20 cellular contexts compared by ENCODE assay signal in genomic region chr6:74091794-74092157, GRCh38.
"Had no signal": no experiment of that assay in that cellular context is flagged by ENCODE, and none has a peak within 500 bp of the region (broad histone marks: within the 10 kb centered on the region; RNA-seq: fewer than 3 reads in every experiment).

No MANE protein-coding gene starts in this region.

- H3K36me3 ChIP-seq: heart left ventricle, right atrium auricular region, vagina had no signal

- H3K79me2 ChIP-seq: parathyroid adenoma had no signal

- DNase-seq: activated B cell treated with CpG ODN at 0.5 μM for 24 hours; activated CD4-positive, alpha-beta T cell treated with anti-CD3 and anti-CD28 coated beads, Interleukin-2, amount 50 U/mL, for 1 hour; activated CD8-positive, alpha-beta memory T cell treated with anti-CD3 and anti-CD28 coated beads, Interleukin-2, amount 10 ng/mL, durations not matched to agents 7 days and 5 days; activated CD8-positive, alpha-beta T cell treated with anti-CD3 and anti-CD28 coated beads for 36 hours; activated naive CD8-positive, alpha-beta T cell treated with anti-CD3 and anti-CD28 coated beads, Interleukin-2, amount 50 U/mL, for 24 hours; activated T-cell treated with anti-CD3 and anti-CD28 coated beads, Interleukin-2, amount 50 U/mL, for 48 hours; body of pancreas; dorsolateral prefrontal cortex; heart left ventricle; immature natural killer cell; kidney; nucleus accumbens; psoas muscle; stimulated activated CD4-positive, alpha-beta T cell treated with anti-CD3 and anti-CD28 coated beads, Interleukin-4, amount 100 ng/mL, for 24 hours; substantia nigra had no signal

- H3K9me3 ChIP-seq: body of pancreas, heart left ventricle, psoas muscle, right atrium auricular region, vagina had no signal

- H3K4me3 ChIP-seq: body of pancreas, dorsolateral prefrontal cortex, heart left ventricle, psoas muscle, right atrium auricular region, vagina had no signal

- H3K27ac ChIP-seq: body of pancreas, coronary artery, dorsolateral prefrontal cortex, foreskin keratinocyte, parathyroid adenoma, psoas muscle, right atrium auricular region, vagina had no signal

- H2AFZ ChIP-seq: parathyroid adenoma had no signal

- H3K4me1 ChIP-seq: body of pancreas, parathyroid adenoma, psoas muscle, vagina had no signal

- H3K9ac ChIP-seq: parathyroid adenoma had no signal

- H3K27me3 ChIP-seq: body of pancreas, heart left ventricle, right atrium auricular region, vagina had no signal
